In genomic region chr3:31356941-31357340, GRCh38 we compare ENCODE assay signal across 17 cellular contexts.
DNase-seq lines count a peak whose midpoint lies in the region; ATAC-seq and TF ChIP-seq lines count a peak whose summit lies in the region.
"Had no signal": no experiment of that assay in that cellular context is flagged by ENCODE, and none has a peak within 500 bp of the region (broad histone marks: within the 10 kb centered on the region; RNA-seq: fewer than 3 reads in every experiment).

No MANE protein-coding gene starts in this region.

- no peaks in the 10 kb centered on the region for H3K36me3 ChIP-seq in mucosa of descending colon (ENCODE audit: low read depth)
- H3K36me3 ChIP-seq: gastrocnemius medialis, ovary, Peyer's patch had no signal

- ATAC-seq in activated CD4-positive, CD25-positive, alpha-beta regulatory T cell treated with anti-CD3 and anti-CD28 coated beads, Interleukin-2, amount 50 U/mL, for 24 hours = peak; percentile 27 to 28
- ATAC-seq in mucosa of descending colon (peak; percentile 31), GM18868 (IDR thresholded peaks at IDR 0.05; ENCODE audit: unreplicated experiment) (no peak)
- ATAC-seq: gastrocnemius medialis had no signal

- no peak overlapping the region for H3K27ac Mint-ChIP-seq in glutamatergic neuron (ENCODE audit: unreplicated experiment)

- H3K4me1 Mint-ChIP-seq in glutamatergic neuron (ENCODE audit: low read depth, unreplicated experiment) = no peaks in the 10 kb centered on the region

- no peaks in the 10 kb centered on the region for H3K4me1 ChIP-seq in mucosa of descending colon (ENCODE audit: low read depth)
- H3K4me1 ChIP-seq: gastrocnemius medialis had no signal

- no peaks in the 10 kb centered on the region for H3K9me3 ChIP-seq in mucosa of descending colon
- H3K9me3 ChIP-seq: ovary, Peyer's patch had no signal

- no peaks in the 10 kb centered on the region for H3K27me3 Mint-ChIP-seq in glutamatergic neuron (ENCODE audit: unreplicated experiment)

- TF ChIP-seq CTCF in epithelial cell of proximal tubule (conservative IDR thresholded peaks at IDR 0.05; ENCODE audit: low read depth, low read length) (no peak), mucosa of descending colon (IDR thresholded peaks at IDR 0.05) (no peak), glutamatergic neuron (IDR thresholded peaks at IDR 0.05; ENCODE audit: partially characterized antibody, unreplicated experiment) (no peak)

- H3K4me3 ChIP-seq in epithelial cell of proximal tubule (ENCODE audit: low read depth, low read length) (no peak overlapping the region), mucosa of descending colon (no peak overlapping the region)
- H3K4me3 ChIP-seq: gastrocnemius medialis, ovary, Peyer's patch had no signal

- intact Hi-C loops in mucosa of descending colon (cut with DNase I, micrococcal nuclease) = no loop called here

- no peak for DNase-seq in activated CD4-positive, CD25-positive, alpha-beta regulatory T cell (lab: John Stamatoyannopoulos, UW)
- DNase-seq in NCI-H226 (peak; percentile 28), epithelial cell of proximal tubule (ENCODE audit: low read depth) (peak; percentile 65), mucosa of descending colon (peak in 2 of 3 donors; percentile 18 to 40), dermis blood vessel endothelial cell (no peak), glutamatergic neuron (no peak)
- DNase-seq: ACHN; activated T-cell treated with anti-CD3 and anti-CD28 coated beads, Interleukin-2, amount 50 U/mL, for 72 hours; DMS79 treated with DMSO at 0.1 percent for 48 hours; NCI-H1930; Peyer's patch; stimulated activated CD4-positive, alpha-beta T cell treated with anti-CD3 and anti-CD28 coated beads, Interleukin-2, amount 100 ng/mL, for 48 hours; substantia nigra had no signal

- no peak overlapping the region for H3K4me3 Mint-ChIP-seq in glutamatergic neuron (ENCODE audit: unreplicated experiment)
- H3K4me3 Mint-ChIP-seq: activated T-cell treated with anti-CD3 and anti-CD28 coated beads, Interleukin-2, amount 50 U/mL, for 72 hours had no signal

- no peaks in the 10 kb centered on the region for H3K9me3 Mint-ChIP-seq in glutamatergic neuron (ENCODE audit: unreplicated experiment)

- peaks cover 5% of the 10 kb centered on the region for H3K36me3 Mint-ChIP-seq in glutamatergic neuron (ENCODE audit: unreplicated experiment)

Comparison
In these comparisons a context has a peak if more than half of its experiments do, and no peak if none do; other contexts are left out.
1. DNase-seq: peak in NCI-H226 (single experiment), epithelial cell of proximal tubule (single experiment) and mucosa of descending colon (2 of 3); none in activated CD4-positive, CD25-positive, alpha-beta regulatory T cell (0 of 4), dermis blood vessel endothelial cell (single experiment) and glutamatergic neuron (single experiment).